ENCODE assay signal across 22 cellular contexts in genomic region chr1:161162052-161162451, GRCh38. TPM values are rescaled to one million over a fixed set of nuclear protein-coding genes. Genes with fewer than 3 reads are reported as not detected.
DNase-seq lines count a peak whose midpoint lies in the region; ATAC-seq, FAIRE-seq and TF ChIP-seq lines count a peak whose summit lies in the region.
"Had no signal": no experiment of that assay in that cellular context is flagged by ENCODE, and none has a peak within 500 bp of the region (broad histone marks: within the 10 kb centered on the region; RNA-seq: fewer than 3 reads in every experiment).

No MANE protein-coding gene starts in this region.

- peaks cover 38% of the 10 kb centered on the region for H3K4me1 Mint-ChIP-seq in T-helper 1 cell treated with Interleukin-12 subunit alpha and Interleukin-12 subunit beta and Interleukin-4 antibody, amounts not matched to agents 30 μg/mL and 1 μg/mL, for 36 hours (ENCODE audit: low read depth)
- peaks cover 43% of the 10 kb centered on the region for H3K4me1 Mint-ChIP-seq in neural progenitor cell

- H2AFZ ChIP-seq in Loucy (ENCODE audit: low read length) (no peak overlapping the region), K562 (ENCODE audit: low read depth, low read length) (peak overlapping the region; percentile 51), neural progenitor cell (replicated peaks) (no peak overlapping the region)

- H3F3A ChIP-seq in Loucy (ENCODE audit: low read depth) (no peaks in the 10 kb centered on the region), neural progenitor cell (ENCODE audit: low read depth) (peaks cover 40% of the 10 kb centered on the region)

- peaks cover 33% of the 10 kb centered on the region for H3K4me1 ChIP-seq in Loucy (ENCODE audit: insufficient read depth, low read length, poor library complexity, severe bottlenecking)
- peaks cover 63 to 72% of the 10 kb centered on the region in 2 experiments for H3K4me1 ChIP-seq in K562 (replicated peaks in 1 of 2; ENCODE audit: control insufficient read depth in 2 of 2, insufficient read depth in 2 of 2, low read length in 2 of 2)
- H3K4me1 ChIP-seq in neural progenitor cell: peaks cover 6% of the 10 kb centered on the region
- H3K4me1 ChIP-seq in stomach: peaks cover 34 to 62% (median 56%) of the 10 kb centered on the region in 4 donors

- BruUV-seq in K562 (replicated peaks; lab: Mats Ljungman, UMichigan): no TSS peak

- H3K79me2 ChIP-seq in Loucy (ENCODE audit: insufficient read depth, low read length) (peaks cover 24% of the 10 kb centered on the region), K562 (ENCODE audit: control insufficient read depth, insufficient read depth, low read length) (peaks cover 59% of the 10 kb centered on the region), neural progenitor cell (ENCODE audit: low read depth) (peaks cover 11% of the 10 kb centered on the region)

- H3K27me3 Mint-ChIP-seq in T-helper 1 cell treated with Interleukin-12 subunit alpha and Interleukin-12 subunit beta and Interleukin-4 antibody, amounts not matched to agents 30 μg/mL and 1 μg/mL, for 36 hours (ENCODE audit: low read depth): no peaks in the 10 kb centered on the region
- H3K27me3 Mint-ChIP-seq in neural progenitor cell (ENCODE audit: insufficient read depth, low read depth): peaks cover 9% of the 10 kb centered on the region
- H3K27me3 Mint-ChIP-seq: effector memory CD8-positive, alpha-beta T cell had no signal

- FAIRE-seq in K562 (lab: Jason Lieb, UNC): peak; percentile 96
- FAIRE-seq: kidney, pancreas had no signal

- H3K27ac Mint-ChIP-seq in T-helper 1 cell treated with Interleukin-12 subunit alpha and Interleukin-12 subunit beta and Interleukin-4 antibody, amounts not matched to agents 30 μg/mL and 1 μg/mL, for 36 hours: peak overlapping the region; percentile 14
- no peak overlapping the region for H3K27ac Mint-ChIP-seq in neural progenitor cell

- H3K9ac ChIP-seq in Loucy (ENCODE audit: low read depth, low read length, poor library complexity, severe bottlenecking): peak overlapping the region; percentile 92
- H3K9ac ChIP-seq in K562 (ENCODE audit: insufficient read depth in 1 of 2, low read depth in 2 of 2, low read length in 2 of 2): peak overlapping the region; percentile 65 to 88
- no peak overlapping the region for H3K9ac ChIP-seq in neural progenitor cell

- TF ChIP-seq RAD21 in K562 (CRISPR knock-in tag; conservative IDR thresholded peaks at IDR 0.05 in 1 of 2, IDR thresholded peaks at IDR 0.05 in 1 of 2): no peak

- no peaks in the 10 kb centered on the region for H3K9me3 ChIP-seq in Loucy (ENCODE audit: insufficient read depth, low read depth, low read length)
- H3K9me3 ChIP-seq in K562 (replicated peaks; ENCODE audit: control insufficient read depth, insufficient read depth, low read depth, low read length): no peaks in the 10 kb centered on the region
- no peaks in the 10 kb centered on the region for H3K9me3 ChIP-seq in neural progenitor cell (ENCODE audit: low read depth)
- no peaks in the 10 kb centered on the region for H3K9me3 ChIP-seq in stomach
- H3K9me3 ChIP-seq: pancreas, thyroid gland had no signal

- H3K36me3 ChIP-seq in Loucy (ENCODE audit: insufficient read depth, low read length): peaks cover 16% of the 10 kb centered on the region; the same call in 1 of the 2 replicates
- peaks cover 66% of the 10 kb centered on the region for H3K36me3 ChIP-seq in K562 (ENCODE audit: control insufficient read depth, insufficient read depth, low read length)
- H3K36me3 ChIP-seq in neural progenitor cell: no peaks in the 10 kb centered on the region
- H3K36me3 ChIP-seq in stomach: peaks cover 9 to 66% (median 55%) of the 10 kb centered on the region in 4 donors
- H3K36me3 ChIP-seq: pancreas had no signal

- H3K4me3 ChIP-seq in Loucy (ENCODE audit: low read length, poor library complexity, severe bottlenecking) (no peak overlapping the region), K562 (peak overlapping the region; percentile 17), neural progenitor cell (no peak overlapping the region), stomach (no peak overlapping the region)
- H3K4me3 ChIP-seq: pancreas, thyroid gland had no signal

- H3K27me3 ChIP-seq in Loucy (ENCODE audit: insufficient read depth, low read length, poor library complexity, severe bottlenecking): no peaks in the 10 kb centered on the region
- no peaks in the 10 kb centered on the region for H3K27me3 ChIP-seq in K562 (ENCODE audit: control insufficient read depth in 2 of 2, insufficient read depth in 2 of 2, low read length in 2 of 2)
- no peaks in the 10 kb centered on the region for H3K27me3 ChIP-seq in neural progenitor cell
- no peaks in the 10 kb centered on the region for H3K27me3 ChIP-seq in stomach
- H3K27me3 ChIP-seq: pancreas, thyroid gland had no signal

- peak; percentile 62; the same call in 1 of the 2 replicates for TF ChIP-seq POLR2A in K562 (conservative IDR thresholded peaks at IDR 0.05)
- TF ChIP-seq POLR2A in stomach (IDR thresholded peaks at IDR 0.05): no peak

- H3K9me3 Mint-ChIP-seq in T-helper 1 cell treated with Interleukin-12 subunit alpha and Interleukin-12 subunit beta and Interleukin-4 antibody, amounts not matched to agents 30 μg/mL and 1 μg/mL, for 36 hours: no peaks in the 10 kb centered on the region
- H3K9me3 Mint-ChIP-seq in neural progenitor cell: no peaks in the 10 kb centered on the region
- H3K9me3 Mint-ChIP-seq: activated T-cell treated with anti-CD3 and anti-CD28 coated beads, Interleukin-2, amount 50 U/mL, for 4 hours; effector memory CD8-positive, alpha-beta T cell had no signal

- no peak overlapping the region for H3K4me3 Mint-ChIP-seq in T-helper 1 cell treated with Interleukin-12 subunit alpha and Interleukin-12 subunit beta and Interleukin-4 antibody, amounts not matched to agents 30 μg/mL and 1 μg/mL, for 36 hours
- H3K4me3 Mint-ChIP-seq in neural progenitor cell: peak overlapping the region; percentile 50

- TF ChIP-seq CTCF in Loucy (conservative IDR thresholded peaks at IDR 0.05; ENCODE audit: low read length) (no peak), K562 (IDR thresholded peaks at IDR 0.05 in 2 of 3, conservative IDR thresholded peaks at IDR 0.05 in 1 of 3; ENCODE audit: insufficient read depth in 2 of 3, low read depth in 1 of 3, low read length in 3 of 3) (no peak), neural progenitor cell (IDR thresholded peaks at IDR 0.05) (no peak), stomach (IDR thresholded peaks at IDR 0.05) (no peak)

- in situ Hi-C loops in K562 (cut with MboI): no loop called here

- POLR2A ChIA-PET in K562 (lab: Yijun Ruan, JAX): interaction anchor here (0.6 to 1.7 kb wide), 8 partner anchors 8 to 174 kb away, joined by 3 to 12 read pairs (median 4); partner anchors contain the start of genes DEDD and UFC1

- intact Hi-C loops in K562 (cut with micrococcal nuclease): no loop called here
- intact Hi-C loops in stomach (cut with DNase I; ENCODE audit: low total_unique reads): no loop called here

- ATAC-seq in K562: peak; percentile 6
- ATAC-seq: activated T-cell treated with anti-CD3 and anti-CD28 coated beads, Interleukin-2, amount 50 U/mL, for 4 hours; effector memory CD8-positive, alpha-beta T cell; pancreas had no signal

- H3K36me3 Mint-ChIP-seq in T-helper 1 cell treated with Interleukin-12 subunit alpha and Interleukin-12 subunit beta and Interleukin-4 antibody, amounts not matched to agents 30 μg/mL and 1 μg/mL, for 36 hours (ENCODE audit: low read depth): peaks cover 32% of the 10 kb centered on the region
- peaks cover 23% of the 10 kb centered on the region for H3K36me3 Mint-ChIP-seq in neural progenitor cell

- H3K4me2 ChIP-seq in Loucy (ENCODE audit: low read depth, low read length, poor library complexity, severe bottlenecking) (peak overlapping the region; percentile 80), K562 (ENCODE audit: insufficient read depth, low read length) (peak overlapping the region; percentile 83), neural progenitor cell (no peak overlapping the region)

- 1% methylated on average over 7 of the region's 7 CpGs for WGBS in K562 (ENCODE audit: insufficient coverage, low coverage, missing lambda C conversion rate)
- WGBS in stomach, 5 donors: 76 to 82% (median 79%) methylated on average over 7 of the region's 7 CpGs

- no peaks in the 10 kb centered on the region for H4K20me1 ChIP-seq in Loucy (ENCODE audit: insufficient read depth, low read length, poor library complexity, severe bottlenecking)
- no peaks in the 10 kb centered on the region for H4K20me1 ChIP-seq in K562 (replicated peaks; ENCODE audit: control insufficient read depth, insufficient read depth, low read length)
- H4K20me1 ChIP-seq in neural progenitor cell (ENCODE audit: low read depth): no peaks in the 10 kb centered on the region

- H3K9me2 ChIP-seq in Loucy (replicated peaks; ENCODE audit: low read depth, low read length): no peaks in the 10 kb centered on the region

- H3K27ac ChIP-seq in K562 (ENCODE audit: extremely low read depth, low read depth, low read length) (peak overlapping the region; percentile 78), neural progenitor cell (no peak overlapping the region), stomach (no peak overlapping the region)
- H3K27ac ChIP-seq: pancreas, thyroid gland had no signal

- no peaks in the 10 kb centered on the region for H3K9me1 ChIP-seq in K562 (ENCODE audit: control insufficient read depth, insufficient read depth, low read length)

- DNase-seq in T-helper 1 cell (no peak), K562 (ENCODE audit: extremely low read depth in 1 of 4, low spot score in 3 of 4) (peak in 3 of 4 experiments; percentile 23 to 90 (median 79)), neural progenitor cell (ENCODE audit: low spot score) (no peak), stomach (no peak), SW480 (ENCODE audit: low spot score) (no peak), NCI-H1417 (lab: John Stamatoyannopoulos, UW) (no peak)
- DNase-seq: 8988T; activated CD4-positive, alpha-beta T cell treated with anti-CD3 and anti-CD28 coated beads, Interleukin-2, amount 50 U/mL, for 4 hours; activated T-cell treated with anti-CD3 and anti-CD28 coated beads, Interleukin-2, amount 50 U/mL, for 4 hours; DMS153; effector memory CD8-positive, alpha-beta T cell; kidney; midbrain; MM.1S; NCI-H2081 treated with DMSO at 0.1 percent for 48 hours; NCI-H524; pancreas; SHP77; stimulated activated CD4-positive, alpha-beta T cell treated with anti-CD3 and anti-CD28 coated beads, Interleukin-2, amount 100 ng/mL, for 48 hours; thyroid gland had no signal

- peak; percentile 42; the same call in 1 of the 2 replicates for TF ChIP-seq EP300 in K562 (IDR thresholded peaks at IDR 0.05; ENCODE audit: low read length)
- TF ChIP-seq EP300 in stomach (IDR thresholded peaks at IDR 0.05): no peak

- CTCF ChIA-PET in K562 (lab: Yijun Ruan, JAX; ENCODE audit: low intra/inter-chr PET ratio): no interaction called here

RNA-seq across cellular contexts. Expression of gene USP21, which starts 2.8 kb away (rescaled TPM):
- total RNA-seq in K562 (2011; cell fraction: chromatin; rRNA removed; ENCODE audit: low replicate concordance): 83.0 and 141 TPM in 2 replicates
- 82.2 and 86.2 TPM in 2 replicates for total RNA-seq in K562 (2011; cell fraction: nucleolus; rRNA removed)
- 77.2 and 80.0 TPM in 2 replicates for total RNA-seq in K562 (2011; cell fraction: nucleoplasm; rRNA removed)
- total RNA-seq in K562 (2014; rRNA removed) (21.6 and 25.7 TPM in 2 replicates), K562 (2014; rRNA removed; fragmentation: Illumina TruSeq; extraction: Trizol) (4.9 and 5.1 TPM in 2 replicates), K562 (2015; rRNA removed; fragmentation: Illumina TruSeq; extraction: Trizol) (7.2 and 9.5 TPM in 2 replicates), K562 (2021) (41.7 and 42.7 TPM in 2 replicates), neural progenitor cell (ENCODE audit: low replicate concordance) (6.7 and 19.0 TPM in 2 replicates), stomach (10 to 100 TPM; 13.6 to 35.3 (median 22.9) TPM)
- polyA plus RNA-seq in K562 (2011; rRNA removed) (22.9 and 38.9 TPM in 2 replicates), K562 (2014; fragmentation: Illumina TruSeq; extraction: Trizol) (44.9 and 52.4 TPM in 2 replicates), K562 (2014; fragmentation: Nextera tagmentation; extraction: Ambion mirVana) (10 to 100 TPM; 14.7 to 14.8 TPM), K562 (2014; rRNA removed) (35.4 and 39.3 TPM in 2 replicates), stomach (10 to 100 TPM; 16.2 to 23.2 (median 16.9) TPM)
- polyA plus RNA-seq in K562 (2011; cell fraction: cytosol; rRNA removed): 42.3 and 59.0 TPM in 2 replicates
- 238 and 248 TPM in 2 replicates for polyA plus RNA-seq in K562 (2011; cell fraction: nucleus; rRNA removed)
- 26.7 and 40.5 TPM in 2 replicates for polyA plus RNA-seq in K562 (2012)
- polyA minus RNA-seq in K562 (2011; rRNA and poly(A)+ RNA removed): 13.3 and 16.3 TPM in 2 replicates
- polyA minus RNA-seq in K562 (2011; cell fraction: cytosol; rRNA and poly(A)+ RNA removed): 15.9 and 25.0 TPM in 2 replicates
- 42.5 and 75.6 TPM in 2 replicates for polyA minus RNA-seq in K562 (2011; cell fraction: nucleus; rRNA and poly(A)+ RNA removed)

RNA-seq across cellular contexts. Expression of gene PPOX, which starts 4.2 kb away (rescaled TPM):
- 111 and 182 TPM in 2 replicates for total RNA-seq in K562 (2011; cell fraction: chromatin; rRNA removed; ENCODE audit: low replicate concordance)
- total RNA-seq in K562 (2011; cell fraction: nucleolus; rRNA removed): 117 TPM in 2 replicates
- total RNA-seq in K562 (2011; cell fraction: nucleoplasm; rRNA removed): 116 and 129 TPM in 2 replicates
- total RNA-seq in K562 (2014; rRNA removed) (45.9 and 66.7 TPM in 2 replicates), K562 (2014; rRNA removed; fragmentation: Illumina TruSeq; extraction: Trizol) (33.1 and 36.1 TPM in 2 replicates), K562 (2015; rRNA removed; fragmentation: Illumina TruSeq; extraction: Trizol) (22.1 and 24.9 TPM in 2 replicates), K562 (2021) (48.5 TPM in 2 replicates), neural progenitor cell (ENCODE audit: low replicate concordance) (18.3 and 42.4 TPM in 2 replicates), stomach (10 to 100 TPM in 4 of 5 donors, 1 to 10 TPM in 1; 9.5 to 52.7 (median 44.9) TPM)
- polyA plus RNA-seq in K562 (2011; rRNA removed) (57.1 and 98.3 TPM in 2 replicates), K562 (2014; fragmentation: Illumina TruSeq; extraction: Trizol) (35.4 and 38.9 TPM in 2 replicates), K562 (2014; fragmentation: Nextera tagmentation; extraction: Ambion mirVana) (10 to 100 TPM; 17.0 to 31.1 TPM), K562 (2014; rRNA removed) (55.4 and 81.8 TPM in 2 replicates), stomach (10 to 100 TPM; 16.8 to 32.0 (median 31.6) TPM)
- polyA plus RNA-seq in K562 (2011; cell fraction: cytosol; rRNA removed): 56.7 and 63.8 TPM in 2 replicates
- polyA plus RNA-seq in K562 (2011; cell fraction: nucleus; rRNA removed): 357 and 442 TPM in 2 replicates
- polyA plus RNA-seq in K562 (2012): 44.3 and 62.8 TPM in 2 replicates
- polyA minus RNA-seq in K562 (2011; rRNA and poly(A)+ RNA removed): 22.0 and 25.5 TPM in 2 replicates
- polyA minus RNA-seq in K562 (2011; cell fraction: cytosol; rRNA and poly(A)+ RNA removed): 12.2 and 28.6 TPM in 2 replicates
- polyA minus RNA-seq in K562 (2011; cell fraction: nucleus; rRNA and poly(A)+ RNA removed): 34.2 and 56.1 TPM in 2 replicates

RNA-seq across cellular contexts. Expression of gene UFC1, which starts 8.3 kb away (rescaled TPM):
- 38.3 and 47.8 TPM in 2 replicates for total RNA-seq in K562 (2011; cell fraction: chromatin; rRNA removed; ENCODE audit: low replicate concordance)
- 27.1 and 28.9 TPM in 2 replicates for total RNA-seq in K562 (2011; cell fraction: nucleolus; rRNA removed)
- total RNA-seq in K562 (2011; cell fraction: nucleoplasm; rRNA removed): 45.8 and 57.9 TPM in 2 replicates
- total RNA-seq in K562 (2014; rRNA removed): 97.1 and 112 TPM in 2 replicates
- total RNA-seq in K562 (2014; rRNA removed; fragmentation: Illumina TruSeq; extraction: Trizol): 151 TPM in 2 replicates
- 165 and 167 TPM in 2 replicates for total RNA-seq in K562 (2015; rRNA removed; fragmentation: Illumina TruSeq; extraction: Trizol)
- 92.8 and 94.2 TPM in 2 replicates for total RNA-seq in K562 (2021)
- 161 and 166 TPM in 2 replicates for polyA plus RNA-seq in K562 (2011; rRNA removed)
- polyA plus RNA-seq in K562 (2011; cell fraction: cytosol; rRNA removed): 91.4 and 190 TPM in 2 replicates
- polyA plus RNA-seq in K562 (2011; cell fraction: nucleus; rRNA removed): 39.8 and 76.0 TPM in 2 replicates
- polyA plus RNA-seq in K562 (2012): 124 and 155 TPM in 2 replicates
- polyA plus RNA-seq in K562 (2014; fragmentation: Illumina TruSeq; extraction: Trizol): 167 and 190 TPM in 2 replicates
- 100 to 1,000 TPM; 213 to 220 TPM for polyA plus RNA-seq in K562 (2014; fragmentation: Nextera tagmentation; extraction: Ambion mirVana)
- 113 and 143 TPM in 2 replicates for polyA plus RNA-seq in K562 (2014; rRNA removed)
- polyA minus RNA-seq in K562 (2011; rRNA and poly(A)+ RNA removed): 154 and 155 TPM in 2 replicates
- 56.1 and 62.8 TPM in 2 replicates for polyA minus RNA-seq in K562 (2011; cell fraction: cytosol; rRNA and poly(A)+ RNA removed)
- polyA minus RNA-seq in K562 (2011; cell fraction: nucleus; rRNA and poly(A)+ RNA removed): 16.7 and 35.9 TPM in 2 replicates
- total RNA-seq in neural progenitor cell (ENCODE audit: low replicate concordance): 114 and 133 TPM in 2 replicates
- 10 to 100 TPM in 4 of 5 donors, not detected in 1; 21.9 to 95.1 (median 33.6) TPM for total RNA-seq in stomach
- 100 to 1,000 TPM; 163 to 206 (median 203) TPM for polyA plus RNA-seq in stomach

RNA-seq across cellular contexts. Expression of gene B4GALT3, which starts 15.3 kb away (rescaled TPM):
- 57.0 and 113 TPM in 2 replicates for total RNA-seq in K562 (2011; cell fraction: chromatin; rRNA removed; ENCODE audit: low replicate concordance)
- total RNA-seq in K562 (2011; cell fraction: nucleolus; rRNA removed): 102 and 112 TPM in 2 replicates
- total RNA-seq in K562 (2011; cell fraction: nucleoplasm; rRNA removed): 89.3 and 101 TPM in 2 replicates
- 37.1 and 68.3 TPM in 2 replicates for total RNA-seq in K562 (2014; rRNA removed)
- total RNA-seq in K562 (2014; rRNA removed; fragmentation: Illumina TruSeq; extraction: Trizol): 32.0 TPM in 2 replicates
- 38.0 and 41.2 TPM in 2 replicates for total RNA-seq in K562 (2015; rRNA removed; fragmentation: Illumina TruSeq; extraction: Trizol)
- 57.6 and 59.9 TPM in 2 replicates for total RNA-seq in K562 (2021)
- polyA plus RNA-seq in K562 (2011; rRNA removed): 31.2 and 48.5 TPM in 2 replicates
- polyA plus RNA-seq in K562 (2011; cell fraction: cytosol; rRNA removed): 49.7 and 72.8 TPM in 2 replicates
- 118 and 168 TPM in 2 replicates for polyA plus RNA-seq in K562 (2011; cell fraction: nucleus; rRNA removed)
- polyA plus RNA-seq in K562 (2012): 52.6 and 67.1 TPM in 2 replicates
- 82.0 and 85.4 TPM in 2 replicates for polyA plus RNA-seq in K562 (2014; fragmentation: Illumina TruSeq; extraction: Trizol)
- polyA plus RNA-seq in K562 (2014; fragmentation: Nextera tagmentation; extraction: Ambion mirVana): 100 to 1,000 TPM in 1 of 2 experiments, 10 to 100 TPM in 1; 46.1 to 103 TPM
- 50.7 and 66.4 TPM in 2 replicates for polyA plus RNA-seq in K562 (2014; rRNA removed)
- 15.4 and 16.3 TPM in 2 replicates for polyA minus RNA-seq in K562 (2011; rRNA and poly(A)+ RNA removed)
- polyA minus RNA-seq in K562 (2011; cell fraction: cytosol; rRNA and poly(A)+ RNA removed): 25.1 and 26.1 TPM in 2 replicates
- 21.9 and 28.3 TPM in 2 replicates for polyA minus RNA-seq in K562 (2011; cell fraction: nucleus; rRNA and poly(A)+ RNA removed)
- 9.5 and 36.5 TPM in 2 replicates for total RNA-seq in neural progenitor cell (ENCODE audit: low replicate concordance)
- total RNA-seq in stomach: 10 to 100 TPM; 12.2 to 25.8 (median 17.3) TPM
- polyA plus RNA-seq in stomach: 10 to 100 TPM; 17.5 to 21.7 (median 18.8) TPM

RNA-seq across cellular contexts. Expression of gene DEDD, which starts 29.6 kb away (rescaled TPM):
- 15.2 and 18.5 TPM in 2 replicates for total RNA-seq in K562 (2011; cell fraction: chromatin; rRNA removed; ENCODE audit: low replicate concordance)
- 11.6 and 11.8 TPM in 2 replicates for total RNA-seq in K562 (2011; cell fraction: nucleolus; rRNA removed)
- 15.0 and 20.0 TPM in 2 replicates for total RNA-seq in K562 (2011; cell fraction: nucleoplasm; rRNA removed)
- total RNA-seq in K562 (2014; rRNA removed) (15.6 and 19.1 TPM in 2 replicates), K562 (2014; rRNA removed; fragmentation: Illumina TruSeq; extraction: Trizol) (11.6 and 12.0 TPM in 2 replicates), K562 (2015; rRNA removed; fragmentation: Illumina TruSeq; extraction: Trizol) (11.6 and 13.4 TPM in 2 replicates), K562 (2021) (26.3 and 29.0 TPM in 2 replicates), neural progenitor cell (ENCODE audit: low replicate concordance) (29.7 and 34.8 TPM in 2 replicates), stomach (10 to 100 TPM in 3 of 5 donors, 1 to 10 TPM in 2; 2.3 to 35.9 (median 14.3) TPM)
- polyA plus RNA-seq in K562 (2011; rRNA removed) (16.0 and 24.4 TPM in 2 replicates), K562 (2014; fragmentation: Illumina TruSeq; extraction: Trizol) (31.4 and 35.0 TPM in 2 replicates), K562 (2014; fragmentation: Nextera tagmentation; extraction: Ambion mirVana) (10 to 100 TPM; 31.6 to 41.0 TPM), K562 (2014; rRNA removed) (16.7 and 16.8 TPM in 2 replicates), stomach (10 to 100 TPM; 16.5 to 31.9 (median 18.6) TPM)
- polyA plus RNA-seq in K562 (2011; cell fraction: cytosol; rRNA removed): 38.4 and 56.4 TPM in 2 replicates
- polyA plus RNA-seq in K562 (2011; cell fraction: nucleus; rRNA removed): 27.9 and 37.6 TPM in 2 replicates
- 27.7 and 29.6 TPM in 2 replicates for polyA plus RNA-seq in K562 (2012)
- polyA minus RNA-seq in K562 (2011; rRNA and poly(A)+ RNA removed): 26.2 and 47.1 TPM in 2 replicates
- polyA minus RNA-seq in K562 (2011; cell fraction: cytosol; rRNA and poly(A)+ RNA removed): 10.9 and 16.7 TPM in 2 replicates
- 5.1 and 6.2 TPM in 2 replicates for polyA minus RNA-seq in K562 (2011; cell fraction: nucleus; rRNA and poly(A)+ RNA removed)

Comparison
In these comparisons a context has a peak if more than half of its experiments do, and no peak if none do; other contexts are left out.
1. DNase-seq: peak in K562 (3 of 4); none in T-helper 1 cell (0 of 5), neural progenitor cell (single experiment), stomach (single experiment), SW480 (single experiment) and NCI-H1417 (0 of 3).